ENCODE assay signal across 1 cellular context in the genomic region with DNA sequence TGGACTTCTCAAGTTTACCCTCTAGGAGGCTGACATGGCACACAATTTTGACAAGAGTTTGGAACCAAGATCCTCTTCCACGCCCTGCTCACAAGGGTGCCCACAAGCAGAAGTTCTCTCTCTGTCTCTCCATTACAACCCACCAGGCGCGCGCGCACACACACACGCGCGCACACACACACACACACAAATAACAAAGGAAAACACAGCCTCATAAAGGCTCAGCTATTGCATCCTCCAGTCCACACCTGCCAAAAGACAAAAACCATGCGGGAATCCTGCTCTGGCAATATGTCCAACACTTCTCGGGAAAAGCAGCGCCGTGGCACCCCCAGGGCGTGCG.
TF ChIP-seq lines count a peak whose summit lies in the region.

No MANE protein-coding gene starts in this region.

TF ChIP-seq in IMR-90, 13 proteins besides CTCF, POLR2A, EP300 and RAD21 (continued from another document):
- TF ChIP-seq RFX5 (IDR thresholded peaks at IDR 0.05; ENCODE audit: low read depth, low read length): no peak
- TF ChIP-seq CHD1 (IDR thresholded peaks at IDR 0.05; ENCODE audit: low read depth, low read length): no peak
- no peak for TF ChIP-seq RCOR1 (IDR thresholded peaks at IDR 0.05; ENCODE audit: insufficient replicate concordance, low read length)
- TF ChIP-seq MAFK (IDR thresholded peaks at IDR 0.05; ENCODE audit: low read depth, low read length): no peak
- no peak for TF ChIP-seq CEBPB (IDR thresholded peaks at IDR 0.05; ENCODE audit: low read depth, low read length)
- no peak for TF ChIP-seq MXI1 (IDR thresholded peaks at IDR 0.05; ENCODE audit: borderline replicate concordance, low read depth, low read length)
- no peak for TF ChIP-seq SMC3 (IDR thresholded peaks at IDR 0.05; ENCODE audit: low read depth, low read length)
- no peak for TF ChIP-seq FOS (IDR thresholded peaks at IDR 0.05; ENCODE audit: low read depth, low read length)
- TF ChIP-seq NFE2L2 (IDR thresholded peaks at IDR 0.05; ENCODE audit: low read depth, low read length): no peak
- no peak for TF ChIP-seq MAZ (IDR thresholded peaks at IDR 0.05; ENCODE audit: borderline replicate concordance, low read depth, low read length)
- TF ChIP-seq, protein P1, sequence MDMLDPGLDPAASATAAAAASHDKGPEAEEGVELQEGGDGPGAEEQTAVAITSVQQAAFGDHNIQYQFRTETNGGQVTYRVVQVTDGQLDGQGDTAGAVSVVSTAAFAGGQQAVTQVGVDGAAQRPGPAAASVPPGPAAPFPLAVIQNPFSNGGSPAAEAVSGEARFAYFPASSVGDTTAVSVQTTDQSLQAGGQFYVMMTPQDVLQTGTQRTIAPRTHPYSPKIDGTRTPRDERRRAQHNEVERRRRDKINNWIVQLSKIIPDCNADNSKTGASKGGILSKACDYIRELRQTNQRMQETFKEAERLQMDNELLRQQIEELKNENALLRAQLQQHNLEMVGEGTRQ (IDR thresholded peaks at IDR 0.05; ENCODE audit: low read depth, low read length): no peak
